Comparison of ENCODE assay signal across 20 cellular contexts in genomic region chr13:69603144-69603853, GRCh38.
"Had no signal": no experiment of that assay in that cellular context is flagged by ENCODE, and none has a peak within 500 bp of the region (broad histone marks: within the 10 kb centered on the region; RNA-seq: fewer than 3 reads in every experiment).

No MANE protein-coding gene starts in this region.

- H3K9me2 ChIP-seq: SK-N-SH had no signal

- ATAC-seq: Panc1, PC-3 had no signal

- H3K27ac ChIP-seq: RWPE1 had no signal

- H3K4me2 ChIP-seq: SK-N-SH had no signal

- H3K9ac ChIP-seq: SK-N-SH had no signal

- DNase-seq: KBM-7, MV-4-11, NCI-H1048, NCI-H1105, NCI-H1417, NCI-H1436 treated with DMSO at 0.1 percent for 48 hours, NCI-H1694, NCI-H187 treated with DMSO at 0.1 percent for 48 hours, NCI-H2029 treated with DMSO at 0.1 percent for 48 hours, NCI-H2171 treated with DMSO at 0.1 percent for 48 hours, NCI-H345, NCI-H446 treated with DMSO at 0.1 percent for 48 hours, NCI-H510A treated with DMSO at 0.1 percent for 48 hours, NCI-H526, NCI-H82, PC-3, SHP77, SK-N-SH had no signal

- H3K9me3 ChIP-seq: SK-N-SH had no signal
